Comparison of ENCODE assay signal across 8 cellular contexts in genomic region chr17:75113798-75114551, GRCh38. TPM values are rescaled to one million over a fixed set of nuclear protein-coding genes. Genes with fewer than 3 reads are reported as not detected.
DNase-seq lines count a peak whose midpoint lies in the region; ATAC-seq, FAIRE-seq and TF ChIP-seq lines count a peak whose summit lies in the region.

No MANE protein-coding gene starts in this region.

- intact Hi-C loops in sigmoid colon (cut with DNase I), result loop anchor here (1.0 to 5.0 kb wide), 4 partner anchors 17 to 87 kb away; partner anchors contain the start of genes NT5C and SUMO2

- H3K4me2 ChIP-seq in astrocyte (ENCODE audit: low read length), result peak overlapping the region; percentile 93
- peak overlapping the region; percentile 71 for H3K4me2 ChIP-seq in hepatocyte

- no peak for TF ChIP-seq EP300 in sigmoid colon (IDR thresholded peaks at IDR 0.05)

- no peak for FAIRE-seq in astrocyte (lab: Jason Lieb, UNC)

- H3K27ac Mint-ChIP-seq in CD8-positive, alpha-beta memory T cell, result peak overlapping the region; percentile 72 to 97 (median 88)
- H3K27ac Mint-ChIP-seq in T-helper 2 cell treated with Interferon-gamma antibody and Interleukin-4, amounts not matched to agents 5 μg/mL and 100 μg/mL, for 36 hours, result peak overlapping the region; percentile 91
- no peak overlapping the region for H3K27ac Mint-ChIP-seq in astrocyte (ENCODE audit: unreplicated experiment)

- H3K27ac ChIP-seq in CD8-positive, alpha-beta memory T cell (ENCODE audit: low read depth, low read length), result peak overlapping the region; percentile 64
- H3K27ac ChIP-seq in astrocyte (ENCODE audit: low read depth, low read length) (peak overlapping the region; percentile 49), hepatocyte (peak overlapping the region; percentile 66), sigmoid colon (peak overlapping the region; percentile 81 to 86 (median 86))

- H2AFZ ChIP-seq in astrocyte (ENCODE audit: low read depth, low read length), result peak overlapping the region; percentile 95
- H2AFZ ChIP-seq in hepatocyte, result peak overlapping the region; percentile 47

- peak overlapping the region; percentile 84 to 92 (median 88) for H3K4me3 Mint-ChIP-seq in CD8-positive, alpha-beta memory T cell
- H3K4me3 Mint-ChIP-seq in T-helper 2 cell treated with Interferon-gamma antibody and Interleukin-4, amounts not matched to agents 5 μg/mL and 100 μg/mL, for 36 hours, result peak overlapping the region; percentile 87
- no peak overlapping the region for H3K4me3 Mint-ChIP-seq in astrocyte (ENCODE audit: unreplicated experiment)

- no peaks in the 10 kb centered on the region for H3K36me3 ChIP-seq in CD8-positive, alpha-beta memory T cell (ENCODE audit: insufficient read depth, low read length)
- H3K36me3 ChIP-seq in H7 (replicated peaks; ENCODE audit: control insufficient read depth, insufficient read depth, low read length), result peaks cover 1% of the 10 kb centered on the region; the same call in 1 of the 2 replicates
- H3K36me3 ChIP-seq in astrocyte (ENCODE audit: insufficient read depth, low read length), result no peaks in the 10 kb centered on the region
- H3K36me3 ChIP-seq in hepatocyte (replicated peaks; ENCODE audit: insufficient read depth, low read depth), result no peaks in the 10 kb centered on the region
- H3K36me3 ChIP-seq in sigmoid colon, result peaks cover 0 to 6% (median 3%) of the 10 kb centered on the region in 4 donors

- no peaks in the 10 kb centered on the region for H3K9me3 Mint-ChIP-seq in CD8-positive, alpha-beta memory T cell
- no peaks in the 10 kb centered on the region for H3K9me3 Mint-ChIP-seq in T-helper 2 cell treated with Interferon-gamma antibody and Interleukin-4, amounts not matched to agents 5 μg/mL and 100 μg/mL, for 36 hours
- H3K9me3 Mint-ChIP-seq in astrocyte (ENCODE audit: unreplicated experiment), result peaks cover 2% of the 10 kb centered on the region

- H3K4me1 Mint-ChIP-seq in CD8-positive, alpha-beta memory T cell, result peaks cover 32 to 54% (median 33%) of the 10 kb centered on the region in 3 donors
- peaks cover 26% of the 10 kb centered on the region for H3K4me1 Mint-ChIP-seq in T-helper 2 cell treated with Interferon-gamma antibody and Interleukin-4, amounts not matched to agents 5 μg/mL and 100 μg/mL, for 36 hours (ENCODE audit: low read depth)
- peaks cover 9% of the 10 kb centered on the region for H3K4me1 Mint-ChIP-seq in astrocyte (ENCODE audit: low read depth, unreplicated experiment)

- 37% methylated on average over 21 of the region's 22 CpGs for WGBS in hepatocyte (ENCODE audit: low lambda C conversion rate, missing lambda C conversion rate)
- WGBS in sigmoid colon, 2 donors, result 1 to 3% methylated on average over 22 of the region's 22 CpGs

- no peaks in the 10 kb centered on the region for H3K9me2 ChIP-seq in hepatocyte (replicated peaks; ENCODE audit: insufficient read depth)

- H3K4me3 ChIP-seq in CD8-positive, alpha-beta memory T cell (ENCODE audit: low read length), result peak overlapping the region; percentile 94
- H3K4me3 ChIP-seq in H7 (ENCODE audit: insufficient read depth, low read depth, low read length) (no peak overlapping the region), astrocyte (ENCODE audit: insufficient read depth, low read depth, low read length) (peak overlapping the region; percentile 59), hepatocyte (no peak overlapping the region), sigmoid colon (peak overlapping the region; percentile 34 to 56 (median 52))

- peak overlapping the region; percentile 76 for H3K9ac ChIP-seq in astrocyte (ENCODE audit: low read length)

- no peaks in the 10 kb centered on the region for H3K27me3 ChIP-seq in CD8-positive, alpha-beta memory T cell (ENCODE audit: insufficient read depth, low read length, poor library complexity, severe bottlenecking)
- H3K27me3 ChIP-seq in H7 (ENCODE audit: control insufficient read depth, insufficient read depth, low read length) (no peaks in the 10 kb centered on the region; the same call in 1 of the 2 replicates), astrocyte (ENCODE audit: insufficient read depth, low read length) (peaks cover under 1% of the 10 kb centered on the region), hepatocyte (no peaks in the 10 kb centered on the region), sigmoid colon (no peaks in the 10 kb centered on the region)

- DNase-seq in CD8-positive, alpha-beta memory T cell, result peak; percentile 84 to 92 (median 85)
- peak; percentile 94 for DNase-seq in H7
- DNase-seq in NCI-H2029 (lab: John Stamatoyannopoulos, UW), result peak; percentile 56
- peak; percentile 83 for DNase-seq in T-helper 2 cell treated with Interferon-gamma antibody and Interleukin-4, amounts not matched to agents 5 μg/mL and 100 μg/mL, for 36 hours (ENCODE audit: low spot score)
- DNase-seq in astrocyte (ENCODE audit: low read depth), result peak; percentile 66
- DNase-seq in hepatocyte (ENCODE audit: low spot score), result peak; percentile 94
- peak; percentile 95 for DNase-seq in sigmoid colon

- TF ChIP-seq POLR2A in sigmoid colon (IDR thresholded peaks at IDR 0.05), result no peak

- H3K27me3 Mint-ChIP-seq in CD8-positive, alpha-beta memory T cell, result no peaks in the 10 kb centered on the region
- H3K27me3 Mint-ChIP-seq in T-helper 2 cell treated with Interferon-gamma antibody and Interleukin-4, amounts not matched to agents 5 μg/mL and 100 μg/mL, for 36 hours (ENCODE audit: low read depth), result no peaks in the 10 kb centered on the region
- H3K27me3 Mint-ChIP-seq in astrocyte (ENCODE audit: low read depth, unreplicated experiment), result no peaks in the 10 kb centered on the region

- peaks cover 6% of the 10 kb centered on the region for H4K20me1 ChIP-seq in astrocyte (ENCODE audit: insufficient read depth, low read length)
- H4K20me1 ChIP-seq in hepatocyte (ENCODE audit: insufficient read depth, poor library complexity, severe bottlenecking), result no peaks in the 10 kb centered on the region

- peak; percentile 85 for TF ChIP-seq CTCF in astrocyte (IDR thresholded peaks at IDR 0.05; ENCODE audit: insufficient read depth, low read depth, low read length)
- peak; percentile 94 for TF ChIP-seq CTCF in hepatocyte (IDR thresholded peaks at IDR 0.05; ENCODE audit: poor library complexity)
- peak; percentile 76 to 98 (median 94) for TF ChIP-seq CTCF in sigmoid colon (IDR thresholded peaks at IDR 0.05)

- no peaks in the 10 kb centered on the region for H3K9me3 ChIP-seq in CD8-positive, alpha-beta memory T cell (ENCODE audit: low read length)
- no peaks in the 10 kb centered on the region for H3K9me3 ChIP-seq in astrocyte (ENCODE audit: insufficient read depth, low read depth, low read length)
- no peaks in the 10 kb centered on the region for H3K9me3 ChIP-seq in hepatocyte (ENCODE audit: low read depth)
- H3K9me3 ChIP-seq in sigmoid colon, result no peaks in the 10 kb centered on the region

- no peak for ATAC-seq in GM21723 (IDR thresholded peaks at IDR 0.05; ENCODE audit: unreplicated experiment)

- CTCF ChIA-PET in CD8-positive, alpha-beta memory T cell (lab: Charles Lee), result interaction anchor here (0.5 to 10.7 kb wide), 69 partner anchors 11 to 342 kb away, joined by 3 to 194 read pairs (median 5); partner anchors contain the start of genes ATP5PD, GGA3, GRB2 and HID1

- H3K79me2 ChIP-seq in astrocyte (ENCODE audit: insufficient read depth, low read length) (peaks cover 7% of the 10 kb centered on the region), hepatocyte (peaks cover 36% of the 10 kb centered on the region)

- peaks cover 24% of the 10 kb centered on the region for H3K4me1 ChIP-seq in CD8-positive, alpha-beta memory T cell (ENCODE audit: insufficient read depth, low read length)
- peaks cover 24% of the 10 kb centered on the region for H3K4me1 ChIP-seq in astrocyte (ENCODE audit: insufficient read depth, low read length)
- H3K4me1 ChIP-seq in hepatocyte (ENCODE audit: insufficient read depth), result peaks cover 13% of the 10 kb centered on the region
- peaks cover 0 to 45% (median 36%) of the 10 kb centered on the region in 4 donors for H3K4me1 ChIP-seq in sigmoid colon

- POLR2A ChIA-PET in CD8-positive, alpha-beta memory T cell (lab: Charles Lee), result interaction anchor here (0.6 to 1.8 kb wide), 13 partner anchors 10 to 666 kb away, joined by 3 to 25 read pairs (median 6); partner anchors contain the start of genes GGA3, JPT1, MIF4GD and MRPS7

- H3K36me3 Mint-ChIP-seq in CD8-positive, alpha-beta memory T cell, result peaks cover 0 to 30% (median 7%) of the 10 kb centered on the region in 3 donors
- H3K36me3 Mint-ChIP-seq in T-helper 2 cell treated with Interferon-gamma antibody and Interleukin-4, amounts not matched to agents 5 μg/mL and 100 μg/mL, for 36 hours (ENCODE audit: low read depth), result peaks cover 26% of the 10 kb centered on the region
- peaks cover 7% of the 10 kb centered on the region for H3K36me3 Mint-ChIP-seq in astrocyte (ENCODE audit: low read depth, unreplicated experiment)

RNA-seq across cellular contexts. Expression of gene ARMC7, which starts 4.2 kb away (rescaled TPM):
- total RNA-seq in CD8-positive, alpha-beta memory T cell, result 10 to 100 TPM; 15.2 to 15.9 TPM
- 4.0 TPM for polyA plus RNA-seq in CD8-positive, alpha-beta memory T cell
- 6.2 and 9.5 TPM in 2 replicates for total RNA-seq in H7 (2014; rRNA removed; shearing (Covaris generic))
- total RNA-seq in astrocyte (11.5 and 11.9 TPM in 2 replicates), hepatocyte (2.6 and 3.5 TPM in 2 replicates), sigmoid colon (1 to 10 TPM; 3.2 to 7.8 (median 4.3) TPM)
- polyA plus RNA-seq in hepatocyte (4.0 and 4.5 TPM in 2 replicates), sigmoid colon (10 to 100 TPM; 15.0 to 18.9 (median 16.6) TPM)

RNA-seq across cellular contexts. Expression of gene NT5C, which starts 17.6 kb away (rescaled TPM):
- total RNA-seq in CD8-positive, alpha-beta memory T cell, result 10 to 100 TPM; 75.7 to 84.8 TPM
- 42.3 TPM for polyA plus RNA-seq in CD8-positive, alpha-beta memory T cell
- 106 and 118 TPM in 2 replicates for total RNA-seq in H7 (2014; rRNA removed; shearing (Covaris generic))
- total RNA-seq in astrocyte (23.7 and 29.5 TPM in 2 replicates), hepatocyte (46.3 and 66.8 TPM in 2 replicates), sigmoid colon (100 to 1,000 TPM in 1 of 4 donors, 10 to 100 TPM in 3; 60.7 to 109 (median 82.4) TPM)
- polyA plus RNA-seq in hepatocyte (73.3 and 82.2 TPM in 2 replicates), sigmoid colon (100 to 1,000 TPM; 102 to 116 (median 110) TPM)

RNA-seq across cellular contexts. Expression of gene SLC16A5, which starts 26.2 kb away (rescaled TPM):
- total RNA-seq in CD8-positive, alpha-beta memory T cell, result 1 to 10 TPM; 1.3 to 1.9 TPM
- 0.82 TPM for polyA plus RNA-seq in CD8-positive, alpha-beta memory T cell
- 28.2 and 38.8 TPM in 2 replicates for total RNA-seq in H7 (2014; rRNA removed; shearing (Covaris generic))
- total RNA-seq in astrocyte (7.1 and 10.6 TPM in 2 replicates), hepatocyte (11.9 and 12.7 TPM in 2 replicates), sigmoid colon (10 to 100 TPM in 1 of 4 donors, 1 to 10 TPM in 3; 2.6 to 15.0 (median 6.4) TPM)
- polyA plus RNA-seq in hepatocyte (12.8 and 15.8 TPM in 2 replicates), sigmoid colon (10 to 100 TPM in 2 of 3 donors, 1 to 10 TPM in 1; 6.6 to 31.1 (median 13.4) TPM)

RNA-seq across cellular contexts. Expression of gene JPT1, which starts 40.3 kb away (rescaled TPM):
- 100 to 1,000 TPM; 189 to 200 TPM for total RNA-seq in CD8-positive, alpha-beta memory T cell
- polyA plus RNA-seq in CD8-positive, alpha-beta memory T cell, result 123 TPM
- 410 and 454 TPM in 2 replicates for total RNA-seq in H7 (2014; rRNA removed; shearing (Covaris generic))
- total RNA-seq in astrocyte (232 and 282 TPM in 2 replicates), hepatocyte (103 and 107 TPM in 2 replicates), sigmoid colon (10 to 100 TPM; 17.5 to 19.1 (median 18.8) TPM)
- polyA plus RNA-seq in hepatocyte (172 and 181 TPM in 2 replicates), sigmoid colon (100 to 1,000 TPM; 361 to 627 (median 471) TPM)

Comparison
In these comparisons a context has a peak if more than half of its experiments do, and no peak if none do; other contexts are left out.
1. H3K4me3 ChIP-seq: peak in CD8-positive, alpha-beta memory T cell (single experiment), astrocyte (single experiment) and sigmoid colon (4 of 4); none in H7 (single experiment) and hepatocyte (single experiment).
2. Peak in every context shown above with its lines, with median percentiles within 50 percentile points of each other: DNase-seq, H3K27ac ChIP-seq and CTCF ChIP-seq.